ENCODE assay signal across 1 cellular context in the genomic region with DNA sequence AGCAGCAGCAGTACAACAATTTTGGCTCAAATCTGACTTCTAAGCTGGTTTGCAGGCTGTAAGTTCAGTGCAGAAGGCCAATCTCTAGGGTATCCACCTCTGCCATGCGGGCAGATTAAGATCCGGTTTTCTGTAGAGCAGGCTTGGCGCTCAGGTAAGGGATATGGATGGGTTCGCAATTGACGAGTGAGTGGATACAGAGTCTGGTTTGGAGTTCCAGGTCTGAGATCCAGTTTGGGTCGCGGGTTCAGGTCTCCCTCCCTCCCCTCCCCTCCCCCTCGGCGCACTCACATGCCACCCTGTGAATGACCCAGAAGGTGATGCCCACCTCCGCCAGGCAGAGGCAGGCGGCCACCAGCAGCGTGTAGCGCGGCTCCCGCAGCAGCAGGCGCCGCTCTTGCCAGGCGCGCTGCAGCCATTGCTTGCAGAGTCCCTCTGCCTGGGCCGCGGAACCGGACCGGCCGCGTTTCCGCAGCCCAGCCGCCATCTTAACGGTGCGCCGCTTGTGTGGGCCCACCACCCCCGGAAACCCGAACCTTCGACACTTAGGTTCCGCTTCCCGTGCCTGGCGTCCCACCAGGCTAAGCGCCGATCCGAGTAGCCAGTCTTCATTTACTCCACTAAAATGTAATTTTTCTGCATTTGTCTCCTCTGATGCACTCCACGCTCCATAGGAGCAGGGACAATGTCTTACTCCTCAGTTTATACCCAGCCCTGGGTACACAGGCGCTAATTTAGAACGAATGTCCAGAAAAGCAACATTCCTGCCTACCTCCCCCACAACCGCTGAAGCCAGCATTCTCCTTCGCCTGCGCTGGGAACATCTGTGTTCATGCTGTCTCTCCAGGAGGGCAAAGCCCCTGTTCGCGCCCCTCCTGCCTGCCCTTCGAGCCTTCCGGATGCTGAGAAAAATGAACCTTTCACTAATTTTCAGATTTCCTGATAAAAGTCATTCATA.
TF ChIP-seq lines count a peak whose summit lies in the region.

Gene ALG3 (minus strand): TSS at position 509 of the 958 bp plus-strand sequence. CDS start 22 bp downstream, at position 487.

TF ChIP-seq in K562, 482 proteins besides CTCF, POLR2A, EP300 and RAD21 (continued from another document and continues in another):
- TF ChIP-seq, protein P1, sequence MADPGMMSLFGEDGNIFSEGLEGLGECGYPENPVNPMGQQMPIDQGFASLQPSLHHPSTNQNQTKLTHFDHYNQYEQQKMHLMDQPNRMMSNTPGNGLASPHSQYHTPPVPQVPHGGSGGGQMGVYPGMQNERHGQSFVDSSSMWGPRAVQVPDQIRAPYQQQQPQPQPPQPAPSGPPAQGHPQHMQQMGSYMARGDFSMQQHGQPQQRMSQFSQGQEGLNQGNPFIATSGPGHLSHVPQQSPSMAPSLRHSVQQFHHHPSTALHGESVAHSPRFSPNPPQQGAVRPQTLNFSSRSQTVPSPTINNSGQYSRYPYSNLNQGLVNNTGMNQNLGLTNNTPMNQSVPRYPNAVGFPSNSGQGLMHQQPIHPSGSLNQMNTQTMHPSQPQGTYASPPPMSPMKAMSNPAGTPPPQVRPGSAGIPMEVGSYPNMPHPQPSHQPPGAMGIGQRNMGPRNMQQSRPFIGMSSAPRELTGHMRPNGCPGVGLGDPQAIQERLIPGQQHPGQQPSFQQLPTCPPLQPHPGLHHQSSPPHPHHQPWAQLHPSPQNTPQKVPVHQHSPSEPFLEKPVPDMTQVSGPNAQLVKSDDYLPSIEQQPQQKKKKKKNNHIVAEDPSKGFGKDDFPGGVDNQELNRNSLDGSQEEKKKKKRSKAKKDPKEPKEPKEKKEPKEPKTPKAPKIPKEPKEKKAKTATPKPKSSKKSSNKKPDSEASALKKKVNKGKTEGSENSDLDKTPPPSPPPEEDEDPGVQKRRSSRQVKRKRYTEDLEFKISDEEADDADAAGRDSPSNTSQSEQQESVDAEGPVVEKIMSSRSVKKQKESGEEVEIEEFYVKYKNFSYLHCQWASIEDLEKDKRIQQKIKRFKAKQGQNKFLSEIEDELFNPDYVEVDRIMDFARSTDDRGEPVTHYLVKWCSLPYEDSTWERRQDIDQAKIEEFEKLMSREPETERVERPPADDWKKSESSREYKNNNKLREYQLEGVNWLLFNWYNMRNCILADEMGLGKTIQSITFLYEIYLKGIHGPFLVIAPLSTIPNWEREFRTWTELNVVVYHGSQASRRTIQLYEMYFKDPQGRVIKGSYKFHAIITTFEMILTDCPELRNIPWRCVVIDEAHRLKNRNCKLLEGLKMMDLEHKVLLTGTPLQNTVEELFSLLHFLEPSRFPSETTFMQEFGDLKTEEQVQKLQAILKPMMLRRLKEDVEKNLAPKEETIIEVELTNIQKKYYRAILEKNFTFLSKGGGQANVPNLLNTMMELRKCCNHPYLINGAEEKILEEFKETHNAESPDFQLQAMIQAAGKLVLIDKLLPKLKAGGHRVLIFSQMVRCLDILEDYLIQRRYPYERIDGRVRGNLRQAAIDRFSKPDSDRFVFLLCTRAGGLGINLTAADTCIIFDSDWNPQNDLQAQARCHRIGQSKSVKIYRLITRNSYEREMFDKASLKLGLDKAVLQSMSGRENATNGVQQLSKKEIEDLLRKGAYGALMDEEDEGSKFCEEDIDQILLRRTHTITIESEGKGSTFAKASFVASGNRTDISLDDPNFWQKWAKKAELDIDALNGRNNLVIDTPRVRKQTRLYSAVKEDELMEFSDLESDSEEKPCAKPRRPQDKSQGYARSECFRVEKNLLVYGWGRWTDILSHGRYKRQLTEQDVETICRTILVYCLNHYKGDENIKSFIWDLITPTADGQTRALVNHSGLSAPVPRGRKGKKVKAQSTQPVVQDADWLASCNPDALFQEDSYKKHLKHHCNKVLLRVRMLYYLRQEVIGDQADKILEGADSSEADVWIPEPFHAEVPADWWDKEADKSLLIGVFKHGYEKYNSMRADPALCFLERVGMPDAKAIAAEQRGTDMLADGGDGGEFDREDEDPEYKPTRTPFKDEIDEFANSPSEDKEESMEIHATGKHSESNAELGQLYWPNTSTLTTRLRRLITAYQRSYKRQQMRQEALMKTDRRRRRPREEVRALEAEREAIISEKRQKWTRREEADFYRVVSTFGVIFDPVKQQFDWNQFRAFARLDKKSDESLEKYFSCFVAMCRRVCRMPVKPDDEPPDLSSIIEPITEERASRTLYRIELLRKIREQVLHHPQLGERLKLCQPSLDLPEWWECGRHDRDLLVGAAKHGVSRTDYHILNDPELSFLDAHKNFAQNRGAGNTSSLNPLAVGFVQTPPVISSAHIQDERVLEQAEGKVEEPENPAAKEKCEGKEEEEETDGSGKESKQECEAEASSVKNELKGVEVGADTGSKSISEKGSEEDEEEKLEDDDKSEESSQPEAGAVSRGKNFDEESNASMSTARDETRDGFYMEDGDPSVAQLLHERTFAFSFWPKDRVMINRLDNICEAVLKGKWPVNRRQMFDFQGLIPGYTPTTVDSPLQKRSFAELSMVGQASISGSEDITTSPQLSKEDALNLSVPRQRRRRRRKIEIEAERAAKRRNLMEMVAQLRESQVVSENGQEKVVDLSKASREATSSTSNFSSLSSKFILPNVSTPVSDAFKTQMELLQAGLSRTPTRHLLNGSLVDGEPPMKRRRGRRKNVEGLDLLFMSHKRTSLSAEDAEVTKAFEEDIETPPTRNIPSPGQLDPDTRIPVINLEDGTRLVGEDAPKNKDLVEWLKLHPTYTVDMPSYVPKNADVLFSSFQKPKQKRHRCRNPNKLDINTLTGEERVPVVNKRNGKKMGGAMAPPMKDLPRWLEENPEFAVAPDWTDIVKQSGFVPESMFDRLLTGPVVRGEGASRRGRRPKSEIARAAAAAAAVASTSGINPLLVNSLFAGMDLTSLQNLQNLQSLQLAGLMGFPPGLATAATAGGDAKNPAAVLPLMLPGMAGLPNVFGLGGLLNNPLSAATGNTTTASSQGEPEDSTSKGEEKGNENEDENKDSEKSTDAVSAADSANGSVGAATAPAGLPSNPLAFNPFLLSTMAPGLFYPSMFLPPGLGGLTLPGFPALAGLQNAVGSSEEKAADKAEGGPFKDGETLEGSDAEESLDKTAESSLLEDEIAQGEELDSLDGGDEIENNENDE (IDR thresholded peaks at IDR 0.05; ENCODE audit: low read depth, low read length), result no peak
- TF ChIP-seq, protein P2, sequence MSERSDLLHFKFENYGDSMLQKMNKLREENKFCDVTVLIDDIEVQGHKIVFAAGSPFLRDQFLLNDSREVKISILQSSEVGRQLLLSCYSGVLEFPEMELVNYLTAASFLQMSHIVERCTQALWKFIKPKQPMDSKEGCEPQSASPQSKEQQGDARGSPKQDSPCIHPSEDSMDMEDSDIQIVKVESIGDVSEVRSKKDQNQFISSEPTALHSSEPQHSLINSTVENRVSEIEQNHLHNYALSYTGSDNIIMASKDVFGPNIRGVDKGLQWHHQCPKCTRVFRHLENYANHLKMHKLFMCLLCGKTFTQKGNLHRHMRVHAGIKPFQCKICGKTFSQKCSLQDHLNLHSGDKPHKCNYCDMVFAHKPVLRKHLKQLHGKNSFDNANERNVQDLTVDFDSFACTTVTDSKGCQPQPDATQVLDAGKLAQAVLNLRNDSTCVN (CRISPR knock-in tag; IDR thresholded peaks at IDR 0.05), result no peak
- TF ChIP-seq PRMT5 (CRISPR knock-in tag; IDR thresholded peaks at IDR 0.05), result peak; percentile 78; the same call in 1 of the 2 replicates
- peak; percentile 38; the same call in 1 of the 2 replicates for TF ChIP-seq ZNF263 (CRISPR knock-in tag; IDR thresholded peaks at IDR 0.05; ENCODE audit: borderline replicate concordance)
- no peak for TF ChIP-seq SMARCB1 (IDR thresholded peaks at IDR 0.05; ENCODE audit: insufficient read length, low read depth)
- peak; percentile 51; the same call in 1 of the 2 replicates for TF ChIP-seq JUN (IDR thresholded peaks at IDR 0.05; ENCODE audit: borderline replicate concordance, low read depth, low read length)
- TF ChIP-seq JUN (CRISPR knock-in tag; IDR thresholded peaks at IDR 0.05; ENCODE audit: borderline replicate concordance), result 0 out of 2 replicates have a peak, but pooled peaks have one; percentile 21
- no peak; the same call in 1 of the 2 replicates for TF ChIP-seq ZZZ3 (IDR thresholded peaks at IDR 0.05)
- TF ChIP-seq PTRF (tag; IDR thresholded peaks at IDR 0.05), result no peak
- no peak for TF ChIP-seq TCFL5 (CRISPR knock-in tag; conservative IDR thresholded peaks at IDR 0.05)
- no peak for TF ChIP-seq ZNF124 (CRISPR knock-in tag; IDR thresholded peaks at IDR 0.05)
- peak; percentile 8 for TF ChIP-seq PRDM10 (IDR thresholded peaks at IDR 0.05; ENCODE audit: partially characterized antibody)
- TF ChIP-seq NELFE (IDR thresholded peaks at IDR 0.05; ENCODE audit: insufficient read depth, insufficient read length), result no peak
- TF ChIP-seq RBM25 (IDR thresholded peaks at IDR 0.05; ENCODE audit: low read depth, low read length, severe bottlenecking), result no peak
- no peak for TF ChIP-seq RERE (CRISPR knock-in tag; IDR thresholded peaks at IDR 0.05; ENCODE audit: borderline replicate concordance)
- TF ChIP-seq, protein P3, sequence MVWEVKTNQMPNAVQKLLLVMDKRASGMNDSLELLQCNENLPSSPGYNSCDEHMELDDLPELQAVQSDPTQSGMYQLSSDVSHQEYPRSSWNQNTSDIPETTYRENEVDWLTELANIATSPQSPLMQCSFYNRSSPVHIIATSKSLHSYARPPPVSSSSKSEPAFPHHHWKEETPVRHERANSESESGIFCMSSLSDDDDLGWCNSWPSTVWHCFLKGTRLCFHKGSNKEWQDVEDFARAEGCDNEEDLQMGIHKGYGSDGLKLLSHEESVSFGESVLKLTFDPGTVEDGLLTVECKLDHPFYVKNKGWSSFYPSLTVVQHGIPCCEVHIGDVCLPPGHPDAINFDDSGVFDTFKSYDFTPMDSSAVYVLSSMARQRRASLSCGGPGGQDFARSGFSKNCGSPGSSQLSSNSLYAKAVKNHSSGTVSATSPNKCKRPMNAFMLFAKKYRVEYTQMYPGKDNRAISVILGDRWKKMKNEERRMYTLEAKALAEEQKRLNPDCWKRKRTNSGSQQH (CRISPR knock-in tag; IDR thresholded peaks at IDR 0.05), result peak; percentile 80; the same call in 1 of the 2 replicates
- TF ChIP-seq U2AF2 (optimal IDR thresholded peaks at IDR 0.05; ENCODE audit: low read depth, low read length), result no peak
- peak; percentile 81 for TF ChIP-seq ZFX (CRISPR knock-in tag; IDR thresholded peaks at IDR 0.05)
- TF ChIP-seq CHCHD3 (CRISPR knock-in tag; IDR thresholded peaks at IDR 0.05), result no peak; the same call in 1 of the 2 replicates
- no peak for TF ChIP-seq ZNF217 (CRISPR knock-in tag; IDR thresholded peaks at IDR 0.05)
- TF ChIP-seq CEBPB (tag; IDR thresholded peaks at IDR 0.05), result no peak
- TF ChIP-seq ZC3H4 (CRISPR knock-in tag; IDR thresholded peaks at IDR 0.05; ENCODE audit: borderline replicate concordance), result no peak
- TF ChIP-seq ILF3 (IDR thresholded peaks at IDR 0.05; ENCODE audit: borderline replicate concordance), result 0 out of 2 replicates have a peak, but pooled peaks have one; percentile 72
- peak; percentile 89; the same call in 1 of the 2 replicates for TF ChIP-seq HNRNPL (IDR thresholded peaks at IDR 0.05; ENCODE audit: low read depth, low read length)
- no peak for TF ChIP-seq SMAD2 (IDR thresholded peaks at IDR 0.05; ENCODE audit: low read depth, low read length)
- TF ChIP-seq POLR2AphosphoS5 (IDR thresholded peaks at IDR 0.05; ENCODE audit: control insufficient read depth, insufficient read depth, low read depth, low read length), result peak; percentile 78
- TF ChIP-seq HEY1 (CRISPR knock-in tag; IDR thresholded peaks at IDR 0.05; ENCODE audit: borderline replicate concordance), result no peak
- peak; percentile 94 for TF ChIP-seq SUPT5H (IDR thresholded peaks at IDR 0.05)
